ENCODE assay signal across 1 cellular context in genomic region chrX:12421918-12422317, GRCh38.
TF ChIP-seq lines count a peak whose summit lies in the region.

No MANE protein-coding gene starts in this region.

TF ChIP-seq in A549, 52 proteins besides CTCF, POLR2A, EP300 and RAD21:
- TF ChIP-seq CBX8 (IDR thresholded peaks at IDR 0.05) = no peak
- no peak for TF ChIP-seq HOXA7 (CRISPR knock-in tag; IDR thresholded peaks at IDR 0.05)
- no peak for TF ChIP-seq NFE2L2 (conservative IDR thresholded peaks at IDR 0.05; ENCODE audit: low read length)
- no peak for TF ChIP-seq BCL3 (IDR thresholded peaks at IDR 0.05)
- TF ChIP-seq USF2 (IDR thresholded peaks at IDR 0.05) = no peak
- TF ChIP-seq RARB (CRISPR knock-in tag; IDR thresholded peaks at IDR 0.05) = no peak
